9 cellular contexts compared by ENCODE assay signal in the genomic region with DNA sequence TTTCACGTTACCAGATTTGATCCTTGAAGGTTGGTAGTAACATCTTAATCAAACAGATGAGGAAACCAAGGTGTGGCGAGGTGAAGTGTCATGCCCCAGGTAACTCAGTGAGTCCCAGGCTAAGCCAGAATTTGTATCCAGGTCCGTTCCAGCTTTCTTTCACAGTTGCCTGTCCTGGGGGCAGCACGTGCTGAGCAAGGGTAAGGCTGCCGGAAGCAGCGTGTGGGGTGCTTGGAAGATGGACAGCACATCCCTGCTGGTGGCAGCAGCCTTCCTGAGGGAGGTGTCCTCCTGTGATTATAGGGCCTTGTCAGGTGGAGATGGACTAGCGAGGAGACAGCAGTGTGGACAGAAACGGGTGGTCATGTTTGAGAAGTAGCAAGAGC. TPM values are rescaled to one million over a fixed set of nuclear protein-coding genes. Genes with fewer than 3 reads are reported as not detected.
DNase-seq lines count a peak whose midpoint lies in the region; ATAC-seq, FAIRE-seq and TF ChIP-seq lines count a peak whose summit lies in the region.
"Had no signal": no experiment of that assay in that cellular context is flagged by ENCODE, and none has a peak within 500 bp of the region (broad histone marks: within the 10 kb centered on the region; RNA-seq: fewer than 3 reads in every experiment).

No MANE protein-coding gene starts in this region.

- H3K4me3 Mint-ChIP-seq in activated CD8-positive, alpha-beta T cell treated with anti-CD3 and anti-CD28 coated beads, Interleukin-2, amount 10 ng/mL, durations not matched to agents 7 days and 5 days = peak overlapping the region; percentile 23
- peak overlapping the region; percentile 47 for H3K4me3 Mint-ChIP-seq in stimulated activated memory B cell treated with anti-CD40 and anti-IgM and Interleukin-4, amounts not matched to agents 10 μg/mL and 1 μg/mL and 100 μg/mL, for 72 hours

- no peak for TF ChIP-seq CTCF in HFF-Myc (IDR thresholded peaks at IDR 0.05; ENCODE audit: low read depth, low read length, missing control alignments)

- H3K9ac ChIP-seq in iPS-20b (ENCODE audit: low read depth, low read length) = no peak overlapping the region

- H3K4me1 Mint-ChIP-seq in activated CD8-positive, alpha-beta T cell treated with anti-CD3 and anti-CD28 coated beads, Interleukin-2, amount 10 ng/mL, durations not matched to agents 7 days and 5 days (ENCODE audit: low read depth) = peaks cover 38% of the 10 kb centered on the region
- peaks cover 38% of the 10 kb centered on the region for H3K4me1 Mint-ChIP-seq in stimulated activated memory B cell treated with anti-CD40 and anti-IgM and Interleukin-4, amounts not matched to agents 10 μg/mL and 1 μg/mL and 100 μg/mL, for 72 hours

- POLR2A ChIA-PET in activated CD8-positive, alpha-beta T cell treated with anti-CD3 and anti-CD28 coated beads, Interleukin-2, amount 10 ng/mL, durations not matched to agents 7 days and 5 days (lab: Charles Lee) = no interaction called here

- DNase-seq in HFF-Myc (ENCODE audit: extremely low read depth, low read depth) (no peak), NCI-H774 (lab: John Stamatoyannopoulos, UW) (no peak), frontal cortex (ENCODE audit: low spot score in 2 of 2) (no peak)
- DNase-seq in activated CD8-positive, alpha-beta T cell treated with anti-CD3 and anti-CD28 coated beads, Interleukin-2, amount 10 ng/mL, durations not matched to agents 7 days and 5 days = no peak
- DNase-seq: NCI-H146 had no signal

- H3K9me3 Mint-ChIP-seq in activated CD8-positive, alpha-beta T cell treated with anti-CD3 and anti-CD28 coated beads, Interleukin-2, amount 10 ng/mL, durations not matched to agents 7 days and 5 days (ENCODE audit: insufficient read depth) = no peaks in the 10 kb centered on the region
- H3K9me3 Mint-ChIP-seq in stimulated activated memory B cell treated with anti-CD40 and anti-IgM and Interleukin-4, amounts not matched to agents 10 μg/mL and 1 μg/mL and 100 μg/mL, for 72 hours = no peaks in the 10 kb centered on the region

- peaks cover 5% of the 10 kb centered on the region; the same call in 1 of the 2 replicates for H3K36me3 ChIP-seq in iPS-20b (ENCODE audit: insufficient read depth, low read depth, low read length)

- H3K4me3 ChIP-seq in HFF-Myc (replicated peaks; ENCODE audit: low read depth, low read length) (peak overlapping the region; percentile 93), iPS-20b (ENCODE audit: low read length) (peak overlapping the region; percentile 82; the same call in 1 of the 2 replicates)

- no peaks in the 10 kb centered on the region for H3K9me3 ChIP-seq in iPS-20b (ENCODE audit: insufficient read depth, low read depth, low read length)

- H3K27me3 Mint-ChIP-seq in activated CD8-positive, alpha-beta T cell treated with anti-CD3 and anti-CD28 coated beads, Interleukin-2, amount 10 ng/mL, durations not matched to agents 7 days and 5 days (ENCODE audit: low read depth) = no peaks in the 10 kb centered on the region
- no peaks in the 10 kb centered on the region for H3K27me3 Mint-ChIP-seq in stimulated activated memory B cell treated with anti-CD40 and anti-IgM and Interleukin-4, amounts not matched to agents 10 μg/mL and 1 μg/mL and 100 μg/mL, for 72 hours

- no peak for FAIRE-seq in frontal cortex (lab: Jason Lieb, UNC)

- peaks cover 9% of the 10 kb centered on the region; the same call in 1 of the 2 replicates for H3K4me1 ChIP-seq in iPS-20b (ENCODE audit: insufficient read depth, low read length)

- peaks cover 15% of the 10 kb centered on the region for H3K36me3 Mint-ChIP-seq in activated CD8-positive, alpha-beta T cell treated with anti-CD3 and anti-CD28 coated beads, Interleukin-2, amount 10 ng/mL, durations not matched to agents 7 days and 5 days (ENCODE audit: low read depth)
- no peaks in the 10 kb centered on the region for H3K36me3 Mint-ChIP-seq in stimulated activated memory B cell treated with anti-CD40 and anti-IgM and Interleukin-4, amounts not matched to agents 10 μg/mL and 1 μg/mL and 100 μg/mL, for 72 hours

- ATAC-seq in activated CD8-positive, alpha-beta T cell treated with anti-CD3 and anti-CD28 coated beads, Interleukin-2, amount 10 ng/mL, durations not matched to agents 7 days and 5 days = no peak
- ATAC-seq in stimulated activated memory B cell treated with anti-CD40 and anti-IgM and Interleukin-4, amounts not matched to agents 10 μg/mL and 1 μg/mL and 100 μg/mL, for 72 hours = no peak
- ATAC-seq in GM18861 (IDR thresholded peaks at IDR 0.05; ENCODE audit: unreplicated experiment) (no peak), GM21737 (IDR thresholded peaks at IDR 0.05; ENCODE audit: unreplicated experiment) (no peak)

- H3K27me3 ChIP-seq in iPS-20b (ENCODE audit: insufficient read depth, low read length) = peaks cover 33% of the 10 kb centered on the region

- peak overlapping the region; percentile 30 for H3K27ac Mint-ChIP-seq in activated CD8-positive, alpha-beta T cell treated with anti-CD3 and anti-CD28 coated beads, Interleukin-2, amount 10 ng/mL, durations not matched to agents 7 days and 5 days
- peak overlapping the region; percentile 33 for H3K27ac Mint-ChIP-seq in stimulated activated memory B cell treated with anti-CD40 and anti-IgM and Interleukin-4, amounts not matched to agents 10 μg/mL and 1 μg/mL and 100 μg/mL, for 72 hours

- H3K27ac ChIP-seq in iPS-20b (ENCODE audit: low read length) = no peak overlapping the region

- CTCF ChIA-PET in activated CD8-positive, alpha-beta T cell treated with anti-CD3 and anti-CD28 coated beads, Interleukin-2, amount 10 ng/mL, durations not matched to agents 7 days and 5 days (lab: Charles Lee) = no interaction called here

RNA-seq across cellular contexts. Expression of a gene that starts 50.9 kb away (rescaled TPM):
- 10 to 100 TPM; 45.2 to 45.8 TPM for total RNA-seq in activated CD8-positive, alpha-beta T cell treated with anti-CD3 and anti-CD28 coated beads, Interleukin-2, amount 10 ng/mL, durations not matched to agents 7 days and 5 days
- total RNA-seq in frontal cortex = 10.6 TPM
